In genomic region chr6:3136361-3136760, GRCh38 we compare ENCODE assay signal across 9 cellular contexts.
"Had no signal": no experiment of that assay in that cellular context is flagged by ENCODE, and none has a peak within 500 bp of the region (broad histone marks: within the 10 kb centered on the region; RNA-seq: fewer than 3 reads in every experiment).

No MANE protein-coding gene starts in this region.

- H3K27me3 Mint-ChIP-seq: activated naive CD8-positive, alpha-beta T cell treated with anti-CD3 and anti-CD28 coated beads, Interleukin-2, amount 10 ng/mL, durations not matched to agents 7 days and 5 days; memory B cell had no signal

- H3K27ac ChIP-seq: foreskin keratinocyte had no signal

- ATAC-seq: foreskin keratinocyte had no signal

- DNase-seq: activated CD4-positive, alpha-beta T cell treated with anti-CD3 and anti-CD28 coated beads, Interleukin-2, amount 50 U/mL, for 4 hours; activated naive CD8-positive, alpha-beta T cell treated with anti-CD3 and anti-CD28 coated beads, Interleukin-2, amount 10 ng/mL, durations not matched to agents 7 days and 5 days; activated T-cell treated with anti-CD3 and anti-CD28 coated beads, Interleukin-2, amount 50 U/mL, for 48 hours; foreskin keratinocyte; nephron progenitor cell; stimulated activated CD4-positive, alpha-beta T cell treated with anti-CD3 and anti-CD28 coated beads, Interleukin-2, amount 100 ng/mL, for 48 hours; stimulated activated naive CD4-positive, alpha-beta T cell treated with Interleukin-2 at 50 U/mL for 16 hours had no signal

- H3K27me3 ChIP-seq: foreskin keratinocyte had no signal

- H3K4me3 Mint-ChIP-seq: activated naive CD8-positive, alpha-beta T cell treated with anti-CD3 and anti-CD28 coated beads, Interleukin-2, amount 10 ng/mL, durations not matched to agents 7 days and 5 days; memory B cell; nephron progenitor cell; T-helper 1 cell treated with Interleukin-12 subunit alpha and Interleukin-12 subunit beta and Interleukin-4 antibody, amounts not matched to agents 30 μg/mL and 1 μg/mL, for 36 hours had no signal

- H3K27ac Mint-ChIP-seq: activated naive CD8-positive, alpha-beta T cell treated with anti-CD3 and anti-CD28 coated beads, Interleukin-2, amount 10 ng/mL, durations not matched to agents 7 days and 5 days; memory B cell; T-helper 1 cell treated with Interleukin-12 subunit alpha and Interleukin-12 subunit beta and Interleukin-4 antibody, amounts not matched to agents 30 μg/mL and 1 μg/mL, for 36 hours had no signal
